In the genomic region with DNA sequence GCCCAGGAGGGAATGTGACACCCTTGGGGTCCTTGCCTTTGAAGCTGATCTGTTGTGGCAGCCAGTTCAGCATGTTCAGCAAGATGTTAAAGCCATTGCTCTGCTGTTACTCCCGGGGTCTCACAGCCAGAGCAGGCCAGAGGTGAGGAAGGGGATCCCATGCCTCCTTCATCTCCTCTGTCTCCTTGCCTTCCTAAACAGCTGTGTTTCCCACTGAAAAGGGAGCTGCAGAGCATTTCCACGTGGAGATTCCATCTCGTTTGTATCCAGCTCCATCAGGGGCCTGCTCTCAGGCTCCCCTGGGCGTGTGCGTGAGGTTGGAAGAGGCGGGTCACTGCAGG, we compare ENCODE assay signal across 22 cellular contexts.
DNase-seq lines count a peak whose midpoint lies in the region; ATAC-seq, FAIRE-seq and TF ChIP-seq lines count a peak whose summit lies in the region.
"Had no signal": no experiment of that assay in that cellular context is flagged by ENCODE, and none has a peak within 500 bp of the region (broad histone marks: within the 10 kb centered on the region; RNA-seq: fewer than 3 reads in every experiment).

No MANE protein-coding gene starts in this region.

- CTCF ChIA-PET in H1 (lab: Charles Lee; ENCODE audit: partially characterized antibody) = interaction anchor here (0.8 kb wide), 1 partner anchor 8 kb away, joined by 3 read pairs; no protein-coding TSS in a partner anchor

- intact Hi-C loops in cardiac septum (cut with DNase I) = no loop called here
- intact Hi-C loops in left ventricle myocardium superior (cut with micrococcal nuclease) = no loop called here
- intact Hi-C loops in uterus (cut with DNase I; ENCODE audit: low total_unique reads) = no loop called here

- H3K4me2 ChIP-seq in H1 (ENCODE audit: insufficient read depth in 1 of 2, low read depth in 2 of 2, low read length in 2 of 2) = no peak overlapping the region
- H3K4me2 ChIP-seq: KMS-11, PC-9 had no signal

- FAIRE-seq in H1 (lab: Jason Lieb, UNC) = no peak
- FAIRE-seq: A204.1 had no signal

- H3K27me3 ChIP-seq in H1 (replicated peaks in 1 of 4; ENCODE audit: control insufficient read depth in 3 of 4, extremely low read depth in 1 of 4, insufficient read depth in 3 of 4, low read length in 3 of 4) = no peaks in the 10 kb centered on the region; a peak in 2 of 7 replicates
- no peaks in the 10 kb centered on the region for H3K27me3 ChIP-seq in uterus
- H3K27me3 ChIP-seq in upper lobe of left lung = no peaks in the 10 kb centered on the region
- H3K27me3 ChIP-seq: BE2C had no signal

- no peak overlapping the region for H3K23ac ChIP-seq in H1 (ENCODE audit: insufficient read length)

- no peak overlapping the region for H3K56ac ChIP-seq in H1 (replicated peaks; ENCODE audit: insufficient read length, low read depth, low read length)

- no peak overlapping the region for H2AFZ ChIP-seq in H1 (ENCODE audit: low read length)
- H2AFZ ChIP-seq: PC-9 had no signal

- no peak overlapping the region for H4K91ac ChIP-seq in H1 (replicated peaks; ENCODE audit: insufficient read length, low read length)

- H2BK15ac ChIP-seq in H1 (ENCODE audit: low read length) = no peak overlapping the region

- peak; percentile 63 for DNase-seq in cardiac septum (ENCODE audit: low spot score)
- no peak for DNase-seq in left ventricle myocardium superior
- DNase-seq in H1 (ENCODE audit: low read depth in 1 of 2, low spot score in 2 of 2) = no peak
- no peak for DNase-seq in neural crest cell (ENCODE audit: low read depth, low spot score)
- no peak for DNase-seq in uterus
- DNase-seq in upper lobe of left lung = no peak
- DNase-seq: BE2C; CD4-positive, alpha-beta memory T cell; DMS153; GF-D8; GOT3; NCI-H1417 treated with DMSO at 0.1 percent for 48 hours; NCI-H187 treated with DMSO at 0.1 percent for 48 hours; NCI-H2227 treated with DMSO at 0.1 percent for 48 hours; NCI-H510A treated with DMSO at 0.1 percent for 48 hours; PC-9; SJCRH30 had no signal

- no peaks in the 10 kb centered on the region for H3K79me2 ChIP-seq in H1 (ENCODE audit: control insufficient read depth in 1 of 2, insufficient read depth in 2 of 2, low read length in 2 of 2)

- H3K9me3 ChIP-seq in H1 (ENCODE audit: insufficient read depth in 2 of 2, low read depth in 1 of 2, low read length in 1 of 2) (peaks cover 8 to 9% of the 10 kb centered on the region in 2 experiments), uterus (no peaks in the 10 kb centered on the region), upper lobe of left lung (peaks cover 3 to 11% (median 5%) of the 10 kb centered on the region in 4 donors)
- H3K9me3 ChIP-seq: SJCRH30 had no signal

- H3K4me1 ChIP-seq in H1 (replicated peaks in 1 of 4; ENCODE audit: control insufficient read depth in 3 of 4, insufficient read depth in 4 of 4, low read length in 3 of 4) (peaks cover 0 to 3% (median under 1%) of the 10 kb centered on the region in 4 experiments; a peak in 3 of 7 replicates), uterus (peaks cover 0 to 7% of the 10 kb centered on the region in 2 donors), upper lobe of left lung (no peaks in the 10 kb centered on the region)
- H3K4me1 ChIP-seq: SJCRH30 had no signal

- H2AK5ac ChIP-seq in H1 (ENCODE audit: low read depth, low read length) = no peak overlapping the region

- TF ChIP-seq EP300 in H1 (IDR thresholded peaks at IDR 0.05; ENCODE audit: borderline replicate concordance in 1 of 2, low read depth in 2 of 2, low read length in 2 of 2) (no peak), upper lobe of left lung (IDR thresholded peaks at IDR 0.05) (no peak)

- H3K4me3 Mint-ChIP-seq in neural crest cell = no peak overlapping the region
- H3K4me3 Mint-ChIP-seq: CD4-positive, alpha-beta memory T cell had no signal

- peaks cover 30% of the 10 kb centered on the region for H3K4me1 Mint-ChIP-seq in neural crest cell

- H3K27me3 Mint-ChIP-seq in neural crest cell (ENCODE audit: low read depth) = no peaks in the 10 kb centered on the region

- H3K4ac ChIP-seq in H1 (replicated peaks; ENCODE audit: insufficient read length, low read depth, low read length) = no peak overlapping the region

- no peak for TF ChIP-seq CTCF in H1 (IDR thresholded peaks at IDR 0.05; ENCODE audit: control extremely low read depth in 1 of 3, insufficient read depth in 1 of 3, low read depth in 1 of 3, low read length in 3 of 3)
- TF ChIP-seq CTCF in neural crest cell (conservative IDR thresholded peaks at IDR 0.05) = no peak
- TF ChIP-seq CTCF in uterus (IDR thresholded peaks at IDR 0.05) = no peak
- TF ChIP-seq CTCF in upper lobe of left lung (IDR thresholded peaks at IDR 0.05) = no peak

- ATAC-seq in left ventricle myocardium superior (no peak), GM21576 (IDR thresholded peaks at IDR 0.05; ENCODE audit: unreplicated experiment) (no peak), upper lobe of left lung (ENCODE audit: low FRiP score in 2 of 2) (no peak), HG03460 (IDR thresholded peaks at IDR 0.05; ENCODE audit: unreplicated experiment) (no peak)

- no peaks in the 10 kb centered on the region for H3K79me1 ChIP-seq in H1 (ENCODE audit: low read depth, low read length)

- H2BK120ac ChIP-seq in H1 (replicated peaks; ENCODE audit: low read depth, low read length) = no peak overlapping the region

- H2BK20ac ChIP-seq in H1 (ENCODE audit: low read length) = 0 out of 2 replicates have a peak overlapping the region, but pooled peaks have one; percentile 6

- H4K8ac ChIP-seq in H1 (ENCODE audit: extremely low read depth, insufficient read depth, low read length) = no peak overlapping the region

- peaks cover 4% of the 10 kb centered on the region for H3K36me3 Mint-ChIP-seq in neural crest cell (ENCODE audit: low read depth)

- H3K27ac Mint-ChIP-seq in neural crest cell (ENCODE audit: unreplicated experiment) = peak overlapping the region; percentile 44
- H3K27ac Mint-ChIP-seq: CD4-positive, alpha-beta memory T cell had no signal

- H3K36me3 ChIP-seq in H1 (ENCODE audit: control insufficient read depth in 2 of 4, insufficient read depth in 4 of 4, low read length in 3 of 4) (no peaks in the 10 kb centered on the region), uterus (no peaks in the 10 kb centered on the region), upper lobe of left lung (no peaks in the 10 kb centered on the region)
- H3K36me3 ChIP-seq: BE2C, SJCRH30 had no signal

- no peak overlapping the region for H4K5ac ChIP-seq in H1 (ENCODE audit: insufficient read length, low read depth, low read length)

- POLR2A ChIA-PET in H1 (lab: Charles Lee; ENCODE audit: partially characterized antibody) = no interaction called here

- H3K9ac ChIP-seq in H1 (replicated peaks in 1 of 4; ENCODE audit: extremely low read depth in 1 of 4, low read depth in 3 of 4, low read length in 3 of 4) = no peak overlapping the region
- H3K9ac ChIP-seq: KMS-11 had no signal

- H3K14ac ChIP-seq in H1 (ENCODE audit: insufficient read length) = no peak overlapping the region

- H3K4me3 ChIP-seq in H1 (ENCODE audit: extremely low read depth in 1 of 4, insufficient read depth in 2 of 4, low read depth in 3 of 4, low read length in 4 of 4) (no peak overlapping the region), uterus (no peak overlapping the region), upper lobe of left lung (no peak overlapping the region)
- H3K4me3 ChIP-seq: PC-9, SJCRH30 had no signal

- no peaks in the 10 kb centered on the region for H3K23me2 ChIP-seq in H1 (ENCODE audit: low read depth, low read length)

- no peak overlapping the region for H3K18ac ChIP-seq in H1 (ENCODE audit: extremely low read depth, low read length)

- H4K20me1 ChIP-seq in H1 (replicated peaks in 1 of 2; ENCODE audit: control insufficient read depth in 1 of 2, insufficient read depth in 2 of 2, low read length in 2 of 2) = peaks cover 0 to 1% of the 10 kb centered on the region in 2 experiments

- H2BK12ac ChIP-seq in H1 (ENCODE audit: low read depth, low read length) = no peak overlapping the region

- TF ChIP-seq POLR2A in H1 (IDR thresholded peaks at IDR 0.05; ENCODE audit: control extremely low read depth in 1 of 2, low read depth in 2 of 2, low read length in 2 of 2) (no peak), uterus (IDR thresholded peaks at IDR 0.05) (no peak), upper lobe of left lung (IDR thresholded peaks at IDR 0.05) (no peak)

- H3K9me3 Mint-ChIP-seq in neural crest cell = peaks cover 7% of the 10 kb centered on the region

- WGBS in H1 (ENCODE audit: extremely low coverage in 1 of 2, insufficient coverage in 1 of 2, insufficient read length in 1 of 2, insufficient replicate concordance in 2 of 2, low coverage in 1 of 2, low lambda C conversion rate in 2 of 2, missing lambda C conversion rate in 1 of 2), 2 experiments = 89% methylated on average over 6 of the region's 6 CpGs; no CpG with 5 or more reads in 1 of the 2 experiments
- 68% methylated on average over 5 to 6 of the region's 6 CpGs for WGBS in upper lobe of left lung, 2 donors

- 0 out of 2 replicates have a peak overlapping the region, but pooled peaks have one; percentile 17 for H2BK5ac ChIP-seq in H1 (ENCODE audit: low read depth, low read length)

- no peak overlapping the region for H3K27ac ChIP-seq in H1 (ENCODE audit: low read depth, low read length)
- peak overlapping the region; percentile 68 for H3K27ac ChIP-seq in uterus
- H3K27ac ChIP-seq in upper lobe of left lung = no peak overlapping the region
- H3K27ac ChIP-seq: KMS-11, PC-9, RWPE1, SJCRH30 had no signal

- no peak for TF ChIP-seq RAD21 in H1 (IDR thresholded peaks at IDR 0.05 in 1 of 2, conservative IDR thresholded peaks at IDR 0.05 in 1 of 2; ENCODE audit: low read depth in 2 of 2, low read length in 2 of 2)

TF ChIP-seq in H1, 55 proteins besides CTCF, POLR2A, EP300 and RAD21:
- TF ChIP-seq TCF12 (IDR thresholded peaks at IDR 0.05; ENCODE audit: low read depth, low read length) (no peak), EZH2 (IDR thresholded peaks at IDR 0.05; ENCODE audit: low read depth, low read length, severe bottlenecking) (no peak), ZNF274 (IDR thresholded peaks at IDR 0.05; ENCODE audit: borderline replicate concordance, extremely low read depth, low read length) (no peak)
TF ChIP-seq in H1: peak in this region for 0.

Comparison
In these comparisons a context has a peak if more than half of its experiments do, and no peak if none do; other contexts are left out.
1. H3K27ac ChIP-seq: peak in uterus (2 of 2); none in H1 (single experiment) and upper lobe of left lung (0 of 4).